In genomic region chr2:235999011-235999410, GRCh38 we compare ENCODE assay signal across 1 cellular context.
TF ChIP-seq lines count a peak whose summit lies in the region.

No MANE protein-coding gene starts in this region.

TF ChIP-seq in H1, 55 proteins besides CTCF, POLR2A, EP300 and RAD21:
- TF ChIP-seq CTBP2 (IDR thresholded peaks at IDR 0.05; ENCODE audit: borderline replicate concordance, insufficient read depth, insufficient read length, low read length) (no peak), SAP30 (IDR thresholded peaks at IDR 0.05; ENCODE audit: insufficient read depth, insufficient replicate concordance, low read length) (no peak), JUN (IDR thresholded peaks at IDR 0.05; ENCODE audit: low read depth, low read length) (no peak), CBX5 (IDR thresholded peaks at IDR 0.05; ENCODE audit: low read depth, low read length) (no peak)
- TF ChIP-seq, protein P1, sequence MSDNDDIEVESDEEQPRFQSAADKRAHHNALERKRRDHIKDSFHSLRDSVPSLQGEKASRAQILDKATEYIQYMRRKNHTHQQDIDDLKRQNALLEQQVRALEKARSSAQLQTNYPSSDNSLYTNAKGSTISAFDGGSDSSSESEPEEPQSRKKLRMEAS (IDR thresholded peaks at IDR 0.05): no peak
